ENCODE assay signal across 8 cellular contexts in the genomic region with DNA sequence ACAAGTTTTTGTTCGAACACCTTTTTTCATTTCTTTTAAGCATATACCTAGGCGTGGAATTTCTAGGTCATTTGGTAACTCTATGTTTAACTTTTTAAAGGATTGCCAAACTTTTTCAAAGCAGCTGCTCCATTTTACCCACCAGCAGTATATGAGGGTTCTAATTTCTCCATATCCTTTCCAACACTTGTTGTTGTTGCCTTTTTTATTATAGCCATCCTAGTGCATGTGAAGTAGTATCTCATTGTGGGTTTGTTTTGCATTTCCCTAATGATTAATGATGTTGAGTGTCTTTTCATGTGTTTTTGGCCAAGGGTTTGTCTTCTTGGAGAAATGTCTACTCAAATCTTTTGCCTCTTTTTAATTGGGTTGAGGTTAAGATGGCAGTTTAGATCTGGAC. TPM values are rescaled to one million over a fixed set of nuclear protein-coding genes. Genes with fewer than 3 reads are reported as not detected.
"Had no signal": no experiment of that assay in that cellular context is flagged by ENCODE, and none has a peak within 500 bp of the region (broad histone marks: within the 10 kb centered on the region; RNA-seq: fewer than 3 reads in every experiment).

No MANE protein-coding gene starts in this region.

- DNase-seq: IMR-90, KBM-7, KG1 had no signal

- FAIRE-seq: HepG2, HTR-8/SVneo had no signal

- H3K4me2 ChIP-seq: KMS-11 had no signal

- ATAC-seq: HepG2 had no signal

- H3K27ac ChIP-seq: HL-60, KMS-11 had no signal

- H3K9ac ChIP-seq: KMS-11 had no signal

RNA-seq across cellular contexts. Expression of gene LRP4, which starts 42.7 kb away (rescaled TPM):
- polyA plus RNA-seq: IgD-negative memory B cell had no signal
